In the genomic region with DNA sequence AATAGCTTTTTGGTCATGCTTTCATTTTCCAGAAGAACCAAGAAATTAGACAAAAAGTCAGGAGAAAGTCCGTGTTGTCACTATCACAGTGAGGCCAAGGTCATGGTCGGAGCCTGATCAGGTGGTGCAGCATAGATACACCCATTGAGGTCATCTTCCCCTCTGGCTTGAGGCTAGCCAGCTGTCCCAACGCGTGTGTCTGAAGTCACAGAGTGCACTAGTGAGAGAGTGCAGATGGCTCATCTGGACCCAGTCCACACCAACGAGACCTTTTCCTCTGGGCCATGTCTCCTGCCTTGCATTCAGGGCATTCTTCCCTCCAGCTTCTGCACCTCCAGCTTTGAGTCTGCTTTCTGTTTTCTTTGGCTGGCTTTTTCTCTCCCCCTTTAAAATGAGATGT, we compare ENCODE assay signal across 16 cellular contexts.
DNase-seq lines count a peak whose midpoint lies in the region; ATAC-seq and TF ChIP-seq lines count a peak whose summit lies in the region.
"Had no signal": no experiment of that assay in that cellular context is flagged by ENCODE, and none has a peak within 500 bp of the region (broad histone marks: within the 10 kb centered on the region; RNA-seq: fewer than 3 reads in every experiment).

No MANE protein-coding gene starts in this region.

- intact Hi-C loops in Right ventricle myocardium superior (cut with DNase I) (no loop called here), stomach (cut with DNase I; ENCODE audit: low total_unique reads) (no loop called here)

- H3K27me3 ChIP-seq in stomach = no peaks in the 10 kb centered on the region
- H3K27me3 ChIP-seq: foreskin keratinocyte had no signal

- peak overlapping the region in 1 of 5 donors; percentile 39 for H3K27ac ChIP-seq in stomach
- H3K27ac ChIP-seq: foreskin keratinocyte, HL-60 had no signal

- peaks cover 0 to 22% (median 2%) of the 10 kb centered on the region in 4 donors for H3K4me1 ChIP-seq in stomach
- H3K4me1 ChIP-seq: foreskin keratinocyte had no signal

- no peaks in the 10 kb centered on the region for H3K9me3 ChIP-seq in stomach

- WGBS in stomach, 5 donors = 43 to 69% (median 59%) methylated on average over 5 of the region's 5 CpGs

- ATAC-seq in SK-N-SH treated with all-trans-retinoic acid at 6 μM for 48 hours (no peak; the same call in 2 of the 3 replicates), Right ventricle myocardium superior (ENCODE audit: poor library complexity) (peak; percentile 77), HG03439 (IDR thresholded peaks at IDR 0.05; ENCODE audit: unreplicated experiment) (no peak), GM21723 (IDR thresholded peaks at IDR 0.05; ENCODE audit: unreplicated experiment) (no peak)
- ATAC-seq: foreskin keratinocyte; stimulated activated memory B cell treated with anti-CD40 and anti-IgM and Interleukin-4, amounts not matched to agents 10 μg/mL and 1 μg/mL and 100 μg/mL, for 72 hours had no signal

- peak; percentile 62 for TF ChIP-seq EP300 in stomach (IDR thresholded peaks at IDR 0.05)

- DNase-seq in Right ventricle myocardium superior (peak; percentile 83), medulla oblongata (ENCODE audit: extremely low spot score) (peak; percentile 64), stomach (no peak), activated gamma-delta T cell (lab: John Stamatoyannopoulos, UW) (no peak), hepatic stellate cell (ENCODE audit: low spot score) (no peak)
- DNase-seq: activated CD4-positive, alpha-beta T cell treated with anti-CD3 and anti-CD28 coated beads, Interleukin-2, amount 50 U/mL, for 48 hours; activated T-cell treated with anti-CD3 and anti-CD28 coated beads, Interleukin-2, amount 50 U/mL, for 48 hours; CD8-positive, alpha-beta memory T cell; EL; foreskin keratinocyte; NCI-H1105 treated with DMSO at 0.1 percent for 48 hours had no signal

- TF ChIP-seq CTCF in stomach (IDR thresholded peaks at IDR 0.05) = no peak

- no peaks in the 10 kb centered on the region for H3K36me3 ChIP-seq in stomach

- no peak for TF ChIP-seq POLR2A in stomach (IDR thresholded peaks at IDR 0.05)

- H3K4me3 ChIP-seq in stomach = no peak overlapping the region

TF ChIP-seq in SK-N-SH treated with all-trans-retinoic acid at 6 μM for 48 hours, 23 proteins besides CTCF, POLR2A, EP300 and RAD21:
- TF ChIP-seq ZFP3 (CRISPR knock-in tag; IDR thresholded peaks at IDR 0.05) (no peak), SNAI2 (CRISPR knock-in tag; IDR thresholded peaks at IDR 0.05) (0 out of 2 replicates have a peak, but pooled peaks have one; percentile 58), ISL1 (CRISPR knock-in tag; IDR thresholded peaks at IDR 0.05) (peak; percentile 74), TCF4 (CRISPR knock-in tag; IDR thresholded peaks at IDR 0.05; ENCODE audit: borderline replicate concordance) (peak; percentile 77), ESRRG (CRISPR knock-in tag; IDR thresholded peaks at IDR 0.05) (0 out of 2 replicates have a peak, but pooled peaks have one; percentile 26)
TF ChIP-seq in SK-N-SH treated with all-trans-retinoic acid at 6 μM for 48 hours: peak in this region for 4.

Comparison
In these comparisons a context has a peak if more than half of its experiments do, and no peak if none do; other contexts are left out.
1. DNase-seq: peak in Right ventricle myocardium superior (single experiment) and medulla oblongata (single experiment); none in stomach (single experiment), activated gamma-delta T cell (single experiment) and hepatic stellate cell (single experiment).